Comparison of ENCODE assay signal across 14 cellular contexts in the genomic region with DNA sequence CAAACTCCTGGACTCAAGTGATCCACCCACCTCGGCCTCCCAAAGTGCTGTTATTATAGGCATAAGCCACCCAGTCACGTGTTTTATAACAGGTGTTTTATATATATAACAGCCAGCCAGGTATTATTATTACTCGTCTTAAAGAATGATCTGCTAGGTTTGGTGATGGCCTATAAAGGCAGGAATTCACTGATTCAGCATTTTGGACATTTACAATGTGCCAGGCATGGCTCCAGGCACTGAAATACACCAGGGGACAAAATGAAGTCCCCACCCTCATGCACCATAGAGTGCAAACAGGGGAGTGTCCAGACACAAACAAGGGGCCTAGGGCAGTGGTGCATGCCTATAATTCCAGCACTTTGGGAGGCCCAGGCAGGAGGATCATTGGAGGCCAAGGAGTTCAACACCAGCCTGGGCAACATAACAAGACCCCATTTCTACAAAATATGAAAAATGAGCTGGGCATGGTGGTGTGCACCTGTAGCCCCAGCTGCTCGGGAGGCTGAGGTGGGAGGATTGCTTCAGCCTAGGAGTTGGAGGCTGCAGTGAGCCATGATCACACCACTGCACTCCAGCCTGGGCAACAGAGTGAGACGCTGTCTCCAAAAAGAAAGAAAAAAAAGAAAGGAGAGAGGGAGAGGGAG. TPM values are rescaled to one million over a fixed set of nuclear protein-coding genes. Genes with fewer than 3 reads are reported as not detected.
DNase-seq lines count a peak whose midpoint lies in the region; ATAC-seq and TF ChIP-seq lines count a peak whose summit lies in the region.
"Not testable (repeated sequence)": the region's sequence is repeated elsewhere in the genome, so short reads cannot be mapped to it uniquely, and the experiment has no call there.
"Had no signal": no experiment of that assay in that cellular context is flagged by ENCODE, and none has a peak within 500 bp of the region (broad histone marks: within the 10 kb centered on the region; RNA-seq: fewer than 3 reads in every experiment).

No MANE protein-coding gene starts in this region.

- not testable (repeated sequence) for ATAC-seq in activated CD8-positive, alpha-beta T cell treated with anti-CD3 and anti-CD28 coated beads for 36 hours; activated naive CD8-positive, alpha-beta T cell treated with anti-CD3 and anti-CD28 coated beads, Interleukin-2, amount 10 ng/mL, durations not matched to agents 7 days and 5 days (ENCODE audit: low read depth); naive thymus-derived CD8-positive, alpha-beta T cell

- H3K4me3 ChIP-seq in DOHH2 (ENCODE audit: low read length): peak overlapping the region; percentile 45
- not testable (repeated sequence) for H3K4me3 ChIP-seq in OCI-LY7 (ENCODE audit: low read depth, low read length, poor library complexity, severe bottlenecking)
- H3K4me3 ChIP-seq in left ventricle myocardium inferior: peak overlapping the region; percentile 30
- peak overlapping the region in 5 of 8 donors; percentile 13 to 62 (median 30) for H3K4me3 ChIP-seq in spleen

- not testable (repeated sequence) for H3K79me2 ChIP-seq in DOHH2 (ENCODE audit: control insufficient read depth, low read length); OCI-LY7 (ENCODE audit: insufficient read depth, low read depth, low read length)

- intact Hi-C loops in OCI-LY7 (cut with micrococcal nuclease; ENCODE audit: unreplicated experiment): loop anchor here (10.0 kb wide), 1 partner anchor 111 kb away; a partner anchor contains a TSS
- intact Hi-C loops in activated CD8-positive, alpha-beta T cell treated with anti-CD3 and anti-CD28 coated beads for 36 hours (cut with micrococcal nuclease); left ventricle myocardium inferior (cut with micrococcal nuclease); spleen (cut with DNase I; ENCODE audit: low total_unique reads): not testable (repeated sequence)

- H3K36me3 Mint-ChIP-seq in activated CD8-positive, alpha-beta T cell treated with anti-CD3 and anti-CD28 coated beads for 36 hours (ENCODE audit: low read depth); activated naive CD8-positive, alpha-beta T cell treated with anti-CD3 and anti-CD28 coated beads, Interleukin-2, amount 10 ng/mL, durations not matched to agents 7 days and 5 days; naive thymus-derived CD8-positive, alpha-beta T cell: not testable (repeated sequence)

- POLR2A ChIA-PET in OCI-LY7 (lab: Charles Lee); activated CD8-positive, alpha-beta T cell treated with anti-CD3 and anti-CD28 coated beads for 36 hours (lab: Charles Lee); activated naive CD8-positive, alpha-beta T cell treated with anti-CD3 and anti-CD28 coated beads, Interleukin-2, amount 10 ng/mL, durations not matched to agents 7 days and 5 days (lab: Charles Lee): not testable (repeated sequence)
- POLR2A ChIA-PET in naive thymus-derived CD8-positive, alpha-beta T cell (lab: Charles Lee): interaction anchor here (1.4 kb wide), 1 partner anchor 14 kb away, joined by 3 read pairs; a partner anchor contains a TSS

- H3K27me3 Mint-ChIP-seq in activated CD8-positive, alpha-beta T cell treated with anti-CD3 and anti-CD28 coated beads for 36 hours; activated naive CD8-positive, alpha-beta T cell treated with anti-CD3 and anti-CD28 coated beads, Interleukin-2, amount 10 ng/mL, durations not matched to agents 7 days and 5 days; naive thymus-derived CD8-positive, alpha-beta T cell: not testable (repeated sequence)

- H3K9me3 ChIP-seq in DOHH2 (ENCODE audit: control insufficient read depth, insufficient read depth, low read length); OCI-LY7 (ENCODE audit: low read length); left ventricle myocardium inferior (replicated peaks); spleen: not testable (repeated sequence)

- not testable (repeated sequence) for TF ChIP-seq CTCF in DOHH2 (IDR thresholded peaks at IDR 0.05; ENCODE audit: low read depth, low read length, poor library complexity, severe bottlenecking); OCI-LY7 (conservative IDR thresholded peaks at IDR 0.05; ENCODE audit: low read length); activated CD8-positive, alpha-beta T cell treated with anti-CD3 and anti-CD28 coated beads for 36 hours (IDR thresholded peaks at IDR 0.05); left ventricle myocardium inferior (IDR thresholded peaks at IDR 0.05; ENCODE audit: borderline replicate concordance); spleen (IDR thresholded peaks at IDR 0.05 in 8 of 11, conservative IDR thresholded peaks at IDR 0.05 in 3 of 11)

- not testable (repeated sequence) for H3K36me3 ChIP-seq in DOHH2 (ENCODE audit: control insufficient read depth, low read length); OCI-LY7 (ENCODE audit: insufficient read depth, low read length); left ventricle myocardium inferior; spleen

- H3K4me1 ChIP-seq in DOHH2 (ENCODE audit: control insufficient read depth, low read length): peaks cover 14% of the 10 kb centered on the region
- H3K4me1 ChIP-seq in OCI-LY7 (ENCODE audit: insufficient read depth, low read length, poor library complexity, severe bottlenecking); left ventricle myocardium inferior: not testable (repeated sequence)
- peaks cover 0 to 14% (median 12%) of the 10 kb centered on the region in 6 donors for H3K4me1 ChIP-seq in spleen

- H3K4me2 ChIP-seq in DOHH2 (ENCODE audit: low read length) (peak overlapping the region; percentile 57), OCI-LY7 (ENCODE audit: low read length) (peak overlapping the region; percentile 33)

- H4K20me1 ChIP-seq in DOHH2 (ENCODE audit: control insufficient read depth, insufficient read depth, low read depth, low read length); OCI-LY7 (ENCODE audit: insufficient read depth, low read length): not testable (repeated sequence)

- 66 to 86% (median 79%) methylated on average over 5 of the region's 5 CpGs for WGBS in spleen, 5 donors

- not testable (repeated sequence) for H3K27ac ChIP-seq in DOHH2 (ENCODE audit: low read depth, low read length); OCI-LY7 (ENCODE audit: low read depth, low read length, poor library complexity, severe bottlenecking); left ventricle myocardium inferior (replicated peaks)
- peak overlapping the region in 3 of 8 donors; percentile 8 to 79 (median 47) for H3K27ac ChIP-seq in spleen

- not testable (repeated sequence) for H3K4me1 Mint-ChIP-seq in activated CD8-positive, alpha-beta T cell treated with anti-CD3 and anti-CD28 coated beads for 36 hours (ENCODE audit: low read depth); activated naive CD8-positive, alpha-beta T cell treated with anti-CD3 and anti-CD28 coated beads, Interleukin-2, amount 10 ng/mL, durations not matched to agents 7 days and 5 days
- peaks cover 6 to 15% (median 14%) of the 10 kb centered on the region in 4 donors for H3K4me1 Mint-ChIP-seq in naive thymus-derived CD8-positive, alpha-beta T cell

- not testable (repeated sequence) for H3F3A ChIP-seq in DOHH2 (ENCODE audit: control insufficient read depth, insufficient read depth)

- H2AFZ ChIP-seq in OCI-LY7 (ENCODE audit: low read length): peak overlapping the region; percentile 3; the same call in 1 of the 2 replicates

- not testable (repeated sequence) for H3K9me3 Mint-ChIP-seq in activated CD8-positive, alpha-beta T cell treated with anti-CD3 and anti-CD28 coated beads for 36 hours; activated naive CD8-positive, alpha-beta T cell treated with anti-CD3 and anti-CD28 coated beads, Interleukin-2, amount 10 ng/mL, durations not matched to agents 7 days and 5 days; naive thymus-derived CD8-positive, alpha-beta T cell

- not testable (repeated sequence) for H3K27ac Mint-ChIP-seq in activated CD8-positive, alpha-beta T cell treated with anti-CD3 and anti-CD28 coated beads for 36 hours
- peak overlapping the region; percentile 63 for H3K27ac Mint-ChIP-seq in activated naive CD8-positive, alpha-beta T cell treated with anti-CD3 and anti-CD28 coated beads, Interleukin-2, amount 10 ng/mL, durations not matched to agents 7 days and 5 days
- peak overlapping the region in 9 of 10 donors; percentile 18 to 87 (median 60) for H3K27ac Mint-ChIP-seq in naive thymus-derived CD8-positive, alpha-beta T cell

- not testable (repeated sequence) for TF ChIP-seq POLR2A in spleen (IDR thresholded peaks at IDR 0.05)

- H3K27me3 ChIP-seq in DOHH2 (ENCODE audit: control insufficient read depth, low read length); spleen (replicated peaks in 1 of 7): not testable (repeated sequence)
- peaks cover 17% of the 10 kb centered on the region for H3K27me3 ChIP-seq in left ventricle myocardium inferior (ENCODE audit: low read depth)

- peak overlapping the region; percentile 11 for H3K4me3 Mint-ChIP-seq in activated CD8-positive, alpha-beta T cell treated with anti-CD3 and anti-CD28 coated beads for 36 hours
- H3K4me3 Mint-ChIP-seq in activated naive CD8-positive, alpha-beta T cell treated with anti-CD3 and anti-CD28 coated beads, Interleukin-2, amount 10 ng/mL, durations not matched to agents 7 days and 5 days: peak overlapping the region; percentile 75
- peak overlapping the region; percentile 24 to 83 (median 70) for H3K4me3 Mint-ChIP-seq in naive thymus-derived CD8-positive, alpha-beta T cell

- CTCF ChIA-PET in OCI-LY7 (lab: Charles Lee; ENCODE audit: unreplicated experiment): not testable (repeated sequence)
- CTCF ChIA-PET in activated CD8-positive, alpha-beta T cell treated with anti-CD3 and anti-CD28 coated beads for 36 hours (lab: Charles Lee): interaction anchor here (0.8 to 3.9 kb wide), 8 partner anchors 10 to 195 kb away, joined by 3 to 33 read pairs (median 4); no protein-coding TSS in a partner anchor

- BruUV-seq in OCI-LY7 (replicated peaks; lab: Mats Ljungman, UMichigan): not testable (repeated sequence)

- H3K9me2 ChIP-seq in DOHH2 (replicated peaks; ENCODE audit: control insufficient read depth, low read length); OCI-LY7 (ENCODE audit: insufficient read depth, low read length): not testable (repeated sequence)

- DNase-seq in OCI-LY7 (ENCODE audit: low spot score); activated CD8-positive, alpha-beta T cell treated with anti-CD3 and anti-CD28 coated beads for 36 hours; activated naive CD8-positive, alpha-beta T cell treated with anti-CD3 and anti-CD28 coated beads, Interleukin-2, amount 10 ng/mL, durations not matched to agents 7 days and 5 days; left ventricle myocardium inferior; naive thymus-derived CD8-positive, alpha-beta T cell; spleen: not testable (repeated sequence)

RNA-seq across cellular contexts. Expression of a gene that starts 4.3 kb away (rescaled TPM):
- not detected in 2 replicates for total RNA-seq in OCI-LY7 (2014; rRNA removed; shearing (Covaris generic))
- 0.40 TPM in 1 of 2 replicates, not detected in the other for total RNA-seq in OCI-LY7 (2022)
- not detected for total RNA-seq in activated CD8-positive, alpha-beta T cell treated with anti-CD3 and anti-CD28 coated beads for 36 hours
- not detected for total RNA-seq in activated naive CD8-positive, alpha-beta T cell treated with anti-CD3 and anti-CD28 coated beads, Interleukin-2, amount 10 ng/mL, durations not matched to agents 7 days and 5 days
- 0.33 TPM for total RNA-seq in left ventricle myocardium inferior
- under 1 TPM in 1 of 2 experiments, not detected in 1; 0.25 TPM for total RNA-seq in naive thymus-derived CD8-positive, alpha-beta T cell
- polyA plus RNA-seq in naive thymus-derived CD8-positive, alpha-beta T cell: not detected
- 1 to 10 TPM in 1 of 7 donors, under 1 TPM in 3, not detected in 3; 0.32 to 1.8 (median 0.58) TPM for total RNA-seq in spleen
- polyA plus RNA-seq in spleen: under 1 TPM; 0.13 to 0.26 (median 0.18) TPM
- total RNA-seq: cerebellum, fibroblast of lung, glomerular endothelial cell, H7 had no signal
- polyA plus RNA-seq: fibroblast of lung had no signal

RNA-seq across cellular contexts. Expression of a gene that starts 4.4 kb away (rescaled TPM):
- not detected in 2 replicates for total RNA-seq in OCI-LY7 (2014; rRNA removed; shearing (Covaris generic))
- total RNA-seq in OCI-LY7 (2022): not detected in 2 replicates
- not detected for total RNA-seq in activated CD8-positive, alpha-beta T cell treated with anti-CD3 and anti-CD28 coated beads for 36 hours
- total RNA-seq in activated naive CD8-positive, alpha-beta T cell treated with anti-CD3 and anti-CD28 coated beads, Interleukin-2, amount 10 ng/mL, durations not matched to agents 7 days and 5 days: not detected
- total RNA-seq in left ventricle myocardium inferior: not detected
- total RNA-seq in naive thymus-derived CD8-positive, alpha-beta T cell: not detected
- not detected for polyA plus RNA-seq in naive thymus-derived CD8-positive, alpha-beta T cell
- not detected for total RNA-seq in spleen
- under 1 TPM; 0.15 to 0.51 (median 0.24) TPM for polyA plus RNA-seq in spleen
- total RNA-seq: cerebellum, endodermal cell, fibroblast of lung, glomerular endothelial cell, omental fat pad, right lobe of liver had no signal
- polyA plus RNA-seq: fibroblast of lung had no signal

RNA-seq across cellular contexts. Expression of a gene that starts 14.9 kb away (rescaled TPM):
- 43.2 and 66.7 TPM in 2 replicates for total RNA-seq in OCI-LY7 (2014; rRNA removed; shearing (Covaris generic))
- total RNA-seq in OCI-LY7 (2022) (60.4 and 67.7 TPM in 2 replicates), left ventricle myocardium inferior (15.9 TPM), spleen (10 to 100 TPM; 23.6 to 35.8 (median 29.3) TPM)
- 10 to 100 TPM; 55.6 to 59.6 TPM for total RNA-seq in activated CD8-positive, alpha-beta T cell treated with anti-CD3 and anti-CD28 coated beads for 36 hours
- total RNA-seq in activated naive CD8-positive, alpha-beta T cell treated with anti-CD3 and anti-CD28 coated beads, Interleukin-2, amount 10 ng/mL, durations not matched to agents 7 days and 5 days: 10 to 100 TPM; 51.5 to 59.9 TPM
- total RNA-seq in naive thymus-derived CD8-positive, alpha-beta T cell: 10 to 100 TPM; 69.8 to 76.1 TPM
- polyA plus RNA-seq in naive thymus-derived CD8-positive, alpha-beta T cell: 10 to 100 TPM; 37.4 to 60.8 (median 53.2) TPM
- 10 to 100 TPM; 40.9 to 43.1 (median 42.6) TPM for polyA plus RNA-seq in spleen

Comparison
In these comparisons a context has a peak if more than half of its experiments do, and no peak if none do; other contexts are left out.
1. H3K4me3 Mint-ChIP-seq: peak in every context shown above with its lines; median percentile 75 in activated naive CD8-positive, alpha-beta T cell treated with anti-CD3 and anti-CD28 coated beads, Interleukin-2, amount 10 ng/mL, durations not matched to agents 7 days and 5 days; 70 in naive thymus-derived CD8-positive, alpha-beta T cell; 11 in activated CD8-positive, alpha-beta T cell treated with anti-CD3 and anti-CD28 coated beads for 36 hours.